1 cellular context compared by ENCODE assay signal in the genomic region with DNA sequence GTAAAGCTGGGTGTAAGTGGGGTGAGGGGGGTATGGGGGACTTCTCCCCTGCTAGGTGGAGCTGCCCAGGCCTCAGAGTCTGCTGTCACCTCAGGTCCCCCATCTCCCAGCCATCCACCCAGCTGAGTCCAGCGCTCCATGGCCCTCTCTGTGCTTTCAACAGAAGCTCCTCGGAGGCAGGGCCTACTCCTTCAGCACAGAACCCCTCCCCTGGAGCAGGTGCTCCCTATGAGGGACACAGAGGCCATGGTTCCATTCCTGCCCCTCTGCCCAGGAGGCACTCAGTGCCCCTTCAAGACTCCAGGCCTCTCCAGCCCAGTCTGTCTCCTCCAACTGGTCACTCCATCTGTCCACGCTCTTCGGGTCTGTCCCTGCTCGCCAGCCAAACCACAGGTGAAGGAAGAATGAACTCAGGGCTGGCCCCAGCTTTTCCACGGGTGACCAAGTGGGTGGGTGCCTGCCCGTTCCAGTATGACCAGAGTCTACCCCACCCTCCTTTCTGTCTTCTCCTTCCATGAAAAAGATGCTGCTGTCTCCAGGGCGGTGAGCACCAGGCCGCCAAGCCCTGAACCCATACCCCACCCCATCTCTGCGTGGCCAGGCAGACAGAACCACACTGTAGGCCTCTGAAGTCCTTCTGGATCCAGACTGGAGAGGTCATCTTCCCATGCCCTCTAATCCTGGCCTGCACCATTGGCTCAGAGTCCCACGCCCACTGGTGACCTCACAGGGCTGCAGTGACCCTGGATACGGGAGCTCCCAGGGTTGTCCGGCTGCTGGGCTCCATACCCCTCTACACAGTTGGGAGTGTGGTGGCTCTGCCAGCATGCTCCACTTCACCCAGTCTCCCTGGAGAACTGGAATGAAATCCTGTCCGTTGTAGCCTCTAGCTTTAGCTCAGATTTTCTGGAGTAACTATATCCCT.
TF ChIP-seq lines count a peak whose summit lies in the region.

No MANE protein-coding gene starts in this region.

TF ChIP-seq in WTC11, 78 proteins besides CTCF, POLR2A, EP300 and RAD21 (continued from another document):
- no peak for TF ChIP-seq GTF2I (CRISPR knock-in tag; conservative IDR thresholded peaks at IDR 0.05)
- TF ChIP-seq, protein P1, sequence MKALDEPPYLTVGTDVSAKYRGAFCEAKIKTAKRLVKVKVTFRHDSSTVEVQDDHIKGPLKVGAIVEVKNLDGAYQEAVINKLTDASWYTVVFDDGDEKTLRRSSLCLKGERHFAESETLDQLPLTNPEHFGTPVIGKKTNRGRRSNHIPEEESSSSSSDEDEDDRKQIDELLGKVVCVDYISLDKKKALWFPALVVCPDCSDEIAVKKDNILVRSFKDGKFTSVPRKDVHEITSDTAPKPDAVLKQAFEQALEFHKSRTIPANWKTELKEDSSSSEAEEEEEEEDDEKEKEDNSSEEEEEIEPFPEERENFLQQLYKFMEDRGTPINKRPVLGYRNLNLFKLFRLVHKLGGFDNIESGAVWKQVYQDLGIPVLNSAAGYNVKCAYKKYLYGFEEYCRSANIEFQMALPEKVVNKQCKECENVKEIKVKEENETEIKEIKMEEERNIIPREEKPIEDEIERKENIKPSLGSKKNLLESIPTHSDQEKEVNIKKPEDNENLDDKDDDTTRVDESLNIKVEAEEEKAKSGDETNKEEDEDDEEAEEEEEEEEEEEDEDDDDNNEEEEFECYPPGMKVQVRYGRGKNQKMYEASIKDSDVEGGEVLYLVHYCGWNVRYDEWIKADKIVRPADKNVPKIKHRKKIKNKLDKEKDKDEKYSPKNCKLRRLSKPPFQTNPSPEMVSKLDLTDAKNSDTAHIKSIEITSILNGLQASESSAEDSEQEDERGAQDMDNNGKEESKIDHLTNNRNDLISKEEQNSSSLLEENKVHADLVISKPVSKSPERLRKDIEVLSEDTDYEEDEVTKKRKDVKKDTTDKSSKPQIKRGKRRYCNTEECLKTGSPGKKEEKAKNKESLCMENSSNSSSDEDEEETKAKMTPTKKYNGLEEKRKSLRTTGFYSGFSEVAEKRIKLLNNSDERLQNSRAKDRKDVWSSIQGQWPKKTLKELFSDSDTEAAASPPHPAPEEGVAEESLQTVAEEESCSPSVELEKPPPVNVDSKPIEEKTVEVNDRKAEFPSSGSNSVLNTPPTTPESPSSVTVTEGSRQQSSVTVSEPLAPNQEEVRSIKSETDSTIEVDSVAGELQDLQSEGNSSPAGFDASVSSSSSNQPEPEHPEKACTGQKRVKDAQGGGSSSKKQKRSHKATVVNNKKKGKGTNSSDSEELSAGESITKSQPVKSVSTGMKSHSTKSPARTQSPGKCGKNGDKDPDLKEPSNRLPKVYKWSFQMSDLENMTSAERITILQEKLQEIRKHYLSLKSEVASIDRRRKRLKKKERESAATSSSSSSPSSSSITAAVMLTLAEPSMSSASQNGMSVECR (CRISPR knock-in tag; IDR thresholded peaks at IDR 0.05; ENCODE audit: borderline replicate concordance), result no peak
- no peak for TF ChIP-seq TCF7 (CRISPR knock-in tag; IDR thresholded peaks at IDR 0.05; ENCODE audit: low read depth)
- TF ChIP-seq SMAD4 (CRISPR knock-in tag; IDR thresholded peaks at IDR 0.05), result no peak
- TF ChIP-seq, protein P2, sequence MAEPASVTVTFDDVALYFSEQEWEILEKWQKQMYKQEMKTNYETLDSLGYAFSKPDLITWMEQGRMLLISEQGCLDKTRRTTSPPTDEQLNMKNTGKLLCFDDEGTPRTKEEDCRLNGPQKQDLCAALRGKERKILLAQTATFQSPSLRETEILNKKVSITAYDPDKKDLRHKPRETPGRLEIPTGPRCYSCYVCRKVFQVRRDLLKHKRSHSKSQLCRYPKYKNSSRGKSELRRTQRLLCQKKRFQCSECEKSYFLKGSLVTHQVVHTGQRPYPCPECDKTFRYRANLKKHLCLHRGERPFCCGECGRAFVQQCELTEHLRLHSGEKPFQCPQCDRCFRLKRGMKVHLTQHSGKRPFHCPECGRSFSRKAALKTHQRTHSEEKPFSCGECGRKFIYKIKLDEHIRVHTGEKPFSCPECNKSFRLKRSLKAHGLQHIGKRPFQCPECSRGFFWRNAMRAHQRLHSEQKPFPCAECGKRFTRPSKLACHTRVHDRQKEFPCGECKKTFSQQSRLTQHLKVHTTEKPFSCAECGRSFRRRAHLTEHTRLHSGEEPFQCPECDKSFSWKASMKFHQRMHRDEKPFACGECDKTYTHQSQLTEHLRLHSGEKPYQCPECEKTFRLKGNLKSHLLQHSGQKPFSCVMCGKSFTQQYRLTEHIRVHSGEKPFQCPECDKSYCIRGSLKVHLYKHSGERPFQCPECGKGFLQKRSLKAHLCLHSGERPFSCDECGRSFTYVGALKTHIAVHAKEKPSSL (CRISPR knock-in tag; conservative IDR thresholded peaks at IDR 0.05), result no peak
- no peak for TF ChIP-seq OVOL2 (CRISPR knock-in tag; IDR thresholded peaks at IDR 0.05; ENCODE audit: borderline replicate concordance)
TF ChIP-seq in WTC11: peak in this region for 0.
